Comparison of ENCODE assay signal across 14 cellular contexts in the genomic region with DNA sequence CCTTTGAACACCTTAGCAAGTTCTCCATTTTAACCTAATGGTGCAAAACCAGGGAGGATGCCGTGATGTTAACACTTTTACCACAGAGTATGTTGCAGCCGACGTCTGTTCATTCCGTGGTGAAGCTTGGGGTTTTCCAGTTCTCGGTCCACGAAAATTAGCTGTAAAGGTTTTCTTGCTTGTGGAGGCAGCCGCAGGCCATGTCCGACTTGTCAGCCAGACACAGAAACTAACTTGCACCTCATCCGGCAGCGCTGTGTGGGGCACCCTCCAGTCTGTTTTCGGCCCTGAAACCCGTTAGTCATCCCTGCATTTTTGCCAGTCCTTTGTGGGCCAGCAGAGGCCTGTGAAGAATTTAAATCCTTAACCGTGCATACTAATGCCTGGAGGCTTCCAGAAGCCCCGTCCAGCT.
A peak's percentile ranks its signal among the peaks of the same experiment; 100 is the strongest.
DNase-seq lines count a peak whose midpoint lies in the region; ATAC-seq, FAIRE-seq and TF ChIP-seq lines count a peak whose summit lies in the region.
"Had no signal": no experiment of that assay in that cellular context is flagged by ENCODE, and none has a peak within 500 bp of the region (broad histone marks: within the 10 kb centered on the region; RNA-seq: fewer than 3 reads in every experiment).

No MANE protein-coding gene starts in this region.

- no peaks in the 10 kb centered on the region for H3K27me3 Mint-ChIP-seq in T-cell

- no peak overlapping the region for H2AFZ ChIP-seq in Karpas-422 (ENCODE audit: low read length)

- peak; percentile 30 for TF ChIP-seq CTCF in foreskin keratinocyte (conservative IDR thresholded peaks at IDR 0.05)

- peaks cover 3% of the 10 kb centered on the region for H3K36me3 Mint-ChIP-seq in T-cell

- peaks cover 0 to 15% (median 12%) of the 10 kb centered on the region in 3 donors for H3K4me1 Mint-ChIP-seq in T-cell

- POLR2A ChIA-PET in T-cell (lab: Charles Lee) = interaction anchor here in 1 of 2 donors (0.6 kb wide), 1 partner anchor 25 kb away, joined by 4 read pairs; no protein-coding TSS in a partner anchor

- no peaks in the 10 kb centered on the region for H3K36me3 ChIP-seq in Karpas-422 (ENCODE audit: insufficient read depth, low read length)
- H3K36me3 ChIP-seq: left ventricle myocardium inferior had no signal

- H3K9ac ChIP-seq in Karpas-422 (ENCODE audit: low read length) = no peak overlapping the region

- no peak overlapping the region for H3K4me2 ChIP-seq in Karpas-422 (ENCODE audit: low read depth, low read length, poor library complexity, severe bottlenecking)

- peak overlapping the region in 1 of 2 donors; percentile 76 for H3K27ac Mint-ChIP-seq in T-cell

- CTCF ChIA-PET in T-cell (lab: Charles Lee) = no interaction called here

- no peaks in the 10 kb centered on the region for H3K9me2 ChIP-seq in Karpas-422 (replicated peaks; ENCODE audit: insufficient read depth, low read length)

- no peaks in the 10 kb centered on the region for H3K9me3 ChIP-seq in Karpas-422 (ENCODE audit: low read length)

- H3K27ac ChIP-seq in foreskin keratinocyte (peak overlapping the region; percentile 25), Karpas-422 (ENCODE audit: low read length) (no peak overlapping the region)
- H3K27ac ChIP-seq: left ventricle myocardium inferior had no signal

- no peak overlapping the region for H3K4me3 Mint-ChIP-seq in T-cell

- H3K27me3 ChIP-seq in foreskin keratinocyte = no peaks in the 10 kb centered on the region
- H3K27me3 ChIP-seq in Karpas-422 (ENCODE audit: low read length) = no peaks in the 10 kb centered on the region

- DNase-seq in ELR (ENCODE audit: low read depth) (peak; percentile 10), T-cell (peak in 30 of 34 experiments; percentile 8 to 61 (median 31)), foreskin keratinocyte (peak; percentile 93), HTR-8/SVneo (ENCODE audit: insufficient read length, low spot score) (no peak), NCI-H1105 (lab: John Stamatoyannopoulos, UW) (no peak), SHP77 treated with DMSO at 0.1 percent for 48 hours (lab: John Stamatoyannopoulos, UW) (no peak), Karpas-422 (no peak)
- peak; percentile 31 for DNase-seq in stimulated activated CD8-positive, alpha-beta memory T cell treated with anti-CD3 and anti-CD28 coated beads, Interleukin-4, amount 100 ng/mL, for 24 hours (ENCODE audit: low read depth)
- DNase-seq: activated CD4-positive, alpha-beta T cell treated with anti-CD3 and anti-CD28 coated beads for 1 hour; left ventricle myocardium inferior; NCI-H187 treated with DMSO at 0.1 percent for 48 hours; occipital lobe; stimulated activated CD4-positive, alpha-beta T cell treated with anti-CD3 and anti-CD28 coated beads, Interleukin-15, amount 100 ng/mL, for 24 hours had no signal

- H3K9me3 Mint-ChIP-seq in T-cell = peaks cover 0 to 4% (median 4%) of the 10 kb centered on the region in 3 donors

- H3K4me1 ChIP-seq in foreskin keratinocyte (no peaks in the 10 kb centered on the region), Karpas-422 (ENCODE audit: low read length) (no peaks in the 10 kb centered on the region)
- H3K4me1 ChIP-seq: left ventricle myocardium inferior had no signal

- ATAC-seq in T-cell (replicated peaks in 1 of 4) = peak in 2 of 4 experiments; percentile 72 to 77
- peak; percentile 99 for ATAC-seq in foreskin keratinocyte
- ATAC-seq: HCT116 had no signal

- no peaks in the 10 kb centered on the region for H3K79me2 ChIP-seq in Karpas-422 (ENCODE audit: low read length)

- H4K20me1 ChIP-seq in Karpas-422 (ENCODE audit: insufficient read depth, low read depth, low read length) = no peaks in the 10 kb centered on the region

- H3K4me3 ChIP-seq in Karpas-422 (ENCODE audit: low read length) = no peak overlapping the region
- H3K4me3 ChIP-seq: left ventricle myocardium inferior had no signal

- FAIRE-seq in HTR-8/SVneo (lab: Jason Lieb, UNC) = no peak

Comparison
In these comparisons a context has a peak if more than half of its experiments do, and no peak if none do; other contexts are left out.
1. DNase-seq: peak in ELR (single experiment), T-cell (30 of 34), foreskin keratinocyte (2 of 2) and stimulated activated CD8-positive, alpha-beta memory T cell treated with anti-CD3 and anti-CD28 coated beads, Interleukin-4, amount 100 ng/mL, for 24 hours (single experiment); none in HTR-8/SVneo (single experiment), NCI-H1105 (single experiment), SHP77 treated with DMSO at 0.1 percent for 48 hours (single experiment) and Karpas-422 (single experiment).